Comparison of ENCODE assay signal across 4 cellular contexts in the genomic region with DNA sequence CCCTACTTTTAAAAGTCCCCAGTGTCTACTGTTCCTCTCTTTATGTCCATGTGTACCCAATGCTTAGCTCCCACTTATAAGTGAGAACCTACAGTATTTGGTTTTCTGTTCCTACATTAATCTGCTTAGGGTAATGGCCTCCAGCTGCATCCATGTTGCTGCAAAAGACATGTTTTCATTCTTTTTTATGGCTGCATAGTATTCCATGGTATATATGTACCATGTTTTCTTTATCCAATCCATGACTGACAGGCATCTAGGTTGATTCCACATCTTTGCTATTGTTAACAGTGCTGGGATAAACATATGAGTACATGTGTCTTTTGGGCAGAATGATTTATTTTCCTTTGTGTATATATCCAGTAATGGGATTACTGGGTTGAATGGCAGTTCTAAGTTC. TPM values are rescaled to one million over a fixed set of nuclear protein-coding genes. Genes with fewer than 3 reads are reported as not detected.
DNase-seq lines count a peak whose midpoint lies in the region; ATAC-seq, FAIRE-seq and TF ChIP-seq lines count a peak whose summit lies in the region.
"Not testable (repeated sequence)": the region's sequence is repeated elsewhere in the genome, so short reads cannot be mapped to it uniquely, and the experiment has no call there.
"Had no signal": no experiment of that assay in that cellular context is flagged by ENCODE, and none has a peak within 500 bp of the region (broad histone marks: within the 10 kb centered on the region; RNA-seq: fewer than 3 reads in every experiment).

No MANE protein-coding gene starts in this region.

- H4K20me1 ChIP-seq in K562 (replicated peaks; ENCODE audit: control insufficient read depth, insufficient read depth, low read length) = not testable (repeated sequence)

- TF ChIP-seq EP300 in K562 (IDR thresholded peaks at IDR 0.05; ENCODE audit: low read length) = not testable (repeated sequence)

- not testable (repeated sequence) for H3K4me1 ChIP-seq in HEK293 (ENCODE audit: control insufficient read depth, insufficient read depth, low read length); K562 (replicated peaks in 1 of 2; ENCODE audit: control insufficient read depth in 2 of 2, insufficient read depth in 2 of 2, low read length in 2 of 2)

- H3K9me3 ChIP-seq in HEK293 (ENCODE audit: control insufficient read depth, insufficient read depth, low read depth, low read length); K562 (replicated peaks; ENCODE audit: control insufficient read depth, insufficient read depth, low read depth, low read length): not testable (repeated sequence)

- DNase-seq in K562 (ENCODE audit: extremely low read depth in 1 of 4, low spot score in 3 of 4) = not testable (repeated sequence)

- 0 out of 2 replicates have a peak, but pooled peaks have one; percentile 24 for TF ChIP-seq POLR2A in K562 (conservative IDR thresholded peaks at IDR 0.05)

- H3K79me2 ChIP-seq in K562 (ENCODE audit: control insufficient read depth, insufficient read depth, low read length) = peaks cover 71% of the 10 kb centered on the region

- CTCF ChIA-PET in HEK293 (lab: Yijun Ruan, JAX) = interaction anchor here (2.1 to 3.0 kb wide), 2 partner anchors 10 to 12 kb away, joined by 8 to 10 read pairs; no protein-coding TSS in a partner anchor
- CTCF ChIA-PET in K562 (lab: Yijun Ruan, JAX; ENCODE audit: low intra/inter-chr PET ratio) = not testable (repeated sequence)

- H3K27ac ChIP-seq in HEK293 (ENCODE audit: extremely low read depth, low read depth, low read length); K562 (ENCODE audit: extremely low read depth, low read depth, low read length): not testable (repeated sequence)

- not testable (repeated sequence) for TF ChIP-seq CTCF in HEK293 (tag by site-specific recombination; IDR thresholded peaks at IDR 0.05); K562 (IDR thresholded peaks at IDR 0.05 in 2 of 3, conservative IDR thresholded peaks at IDR 0.05 in 1 of 3; ENCODE audit: insufficient read depth in 2 of 3, low read depth in 1 of 3, low read length in 3 of 3)

- H3K27me3 ChIP-seq in K562 (ENCODE audit: control insufficient read depth in 2 of 2, insufficient read depth in 2 of 2, low read length in 2 of 2) = not testable (repeated sequence)

- in situ Hi-C loops in K562 (cut with MboI) = not testable (repeated sequence)

- intact Hi-C loops in K562 (cut with micrococcal nuclease) = not testable (repeated sequence)

- H3K9me1 ChIP-seq in K562 (ENCODE audit: control insufficient read depth, insufficient read depth, low read length) = not testable (repeated sequence)

- H3K9ac ChIP-seq in K562 (ENCODE audit: insufficient read depth in 1 of 2, low read depth in 2 of 2, low read length in 2 of 2) = not testable (repeated sequence)

- POLR2A ChIA-PET in HEK293 (lab: Yijun Ruan, JAX) (interaction anchor here (0.8 kb wide), 1 partner anchor 12 kb away, joined by 3 read pairs; the partner anchor contains the start of genes DTL and INTS7), K562 (lab: Yijun Ruan, JAX) (interaction anchor here (1.4 kb wide), 1 partner anchor 13 kb away, joined by 3 read pairs; no protein-coding TSS in a partner anchor)

- not testable (repeated sequence) for H3K4me3 ChIP-seq in HEK293 (ENCODE audit: low read depth, low read length); K562

- not testable (repeated sequence) for ATAC-seq in SK-N-SH treated with all-trans-retinoic acid at 6 μM for 48 hours, K562

- not testable (repeated sequence) for BruUV-seq in K562 (replicated peaks; lab: Mats Ljungman, UMichigan)

- not testable (repeated sequence) for H2AFZ ChIP-seq in K562 (ENCODE audit: low read depth, low read length)

- peaks cover 5 to 21% of the 10 kb centered on the region in 2 experiments; a peak in 2 of 3 replicates for H3K36me3 ChIP-seq in HEK293 (ENCODE audit: control insufficient read depth in 2 of 2, insufficient read depth in 1 of 2, low read length in 2 of 2)
- peaks cover 35% of the 10 kb centered on the region for H3K36me3 ChIP-seq in K562 (ENCODE audit: control insufficient read depth, insufficient read depth, low read length)

- H3K4me2 ChIP-seq in K562 (ENCODE audit: insufficient read depth, low read length) = not testable (repeated sequence)

- not testable (repeated sequence) for TF ChIP-seq RAD21 in K562 (CRISPR knock-in tag; conservative IDR thresholded peaks at IDR 0.05 in 1 of 2, IDR thresholded peaks at IDR 0.05 in 1 of 2)

- FAIRE-seq in K562 (lab: Jason Lieb, UNC) = not testable (repeated sequence)

TF ChIP-seq in HEK293, 187 proteins besides CTCF, POLR2A, EP300 and RAD21 (continues in another document):
- TF ChIP-seq, protein P1, sequence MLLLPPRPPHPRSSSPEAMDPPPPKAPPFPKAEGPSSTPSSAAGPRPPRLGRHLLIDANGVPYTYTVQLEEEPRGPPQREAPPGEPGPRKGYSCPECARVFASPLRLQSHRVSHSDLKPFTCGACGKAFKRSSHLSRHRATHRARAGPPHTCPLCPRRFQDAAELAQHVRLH (tag by site-specific recombination; IDR thresholded peaks at IDR 0.05) = peak; percentile 50; the same call in 1 of the 2 replicates
- peak; percentile 95 for TF ChIP-seq ZNF146 (tag by site-specific recombination; IDR thresholded peaks at IDR 0.05)

TF ChIP-seq in SK-N-SH treated with all-trans-retinoic acid at 6 μM for 48 hours, 23 proteins besides CTCF, POLR2A, EP300 and RAD21:
- 0 out of 2 replicates have a peak, but pooled peaks have one; percentile 48 for TF ChIP-seq ZNF8 (CRISPR knock-in tag; IDR thresholded peaks at IDR 0.05)

TF ChIP-seq in K562, 482 proteins besides CTCF, POLR2A, EP300 and RAD21:
- TF ChIP-seq SMARCA5 (IDR thresholded peaks at IDR 0.05) (0 out of 2 replicates have a peak, but pooled peaks have one; percentile 16), ADNP (tag; IDR thresholded peaks at IDR 0.05) (peak; percentile 58; the same call in 1 of the 2 replicates), BCOR (IDR thresholded peaks at IDR 0.05) (peak; percentile 37; the same call in 1 of the 2 replicates), RBM25 (IDR thresholded peaks at IDR 0.05; ENCODE audit: low read depth, low read length, severe bottlenecking) (peak; percentile 43), ZNF146 (CRISPR knock-in tag; IDR thresholded peaks at IDR 0.05; ENCODE audit: unreplicated experiment) (peak; percentile 99)
TF ChIP-seq in K562: peak in this region for 5; not testable (repeated sequence) for 477.

RNA-seq across cellular contexts. Expression of gene INTS7, which starts 12.4 kb away (rescaled TPM):
- 77.2 and 123 TPM in 2 replicates for total RNA-seq in K562 (2011; cell fraction: chromatin; rRNA removed; ENCODE audit: low replicate concordance)
- total RNA-seq in K562 (2011; cell fraction: nucleolus; rRNA removed) = 32.5 and 36.2 TPM in 2 replicates
- 45.5 and 66.6 TPM in 2 replicates for total RNA-seq in K562 (2011; cell fraction: nucleoplasm; rRNA removed)
- total RNA-seq in K562 (2014; rRNA removed) = 27.3 and 33.8 TPM in 2 replicates
- 41.8 and 45.2 TPM in 2 replicates for total RNA-seq in K562 (2014; rRNA removed; fragmentation: Illumina TruSeq; extraction: Trizol)
- total RNA-seq in K562 (2015; rRNA removed; fragmentation: Illumina TruSeq; extraction: Trizol) = 34.3 and 38.9 TPM in 2 replicates
- total RNA-seq in K562 (2021) = 38.0 and 40.4 TPM in 2 replicates
- polyA plus RNA-seq in K562 (2011; rRNA removed) = 66.4 and 68.4 TPM in 2 replicates
- 29.8 and 33.2 TPM in 2 replicates for polyA plus RNA-seq in K562 (2011; cell fraction: cytosol; rRNA removed)
- 36.3 and 41.0 TPM in 2 replicates for polyA plus RNA-seq in K562 (2011; cell fraction: nucleus; rRNA removed)
- polyA plus RNA-seq in K562 (2012) = 29.0 and 29.7 TPM in 2 replicates
- 42.8 and 51.2 TPM in 2 replicates for polyA plus RNA-seq in K562 (2014; fragmentation: Illumina TruSeq; extraction: Trizol)
- 10 to 100 TPM; 36.5 to 57.0 TPM for polyA plus RNA-seq in K562 (2014; fragmentation: Nextera tagmentation; extraction: Ambion mirVana)
- 29.8 and 33.3 TPM in 2 replicates for polyA plus RNA-seq in K562 (2014; rRNA removed)
- 98.6 and 113 TPM in 2 replicates for polyA minus RNA-seq in K562 (2011; rRNA and poly(A)+ RNA removed)
- 39.9 and 52.7 TPM in 2 replicates for polyA minus RNA-seq in K562 (2011; cell fraction: cytosol; rRNA and poly(A)+ RNA removed)
- polyA minus RNA-seq in K562 (2011; cell fraction: nucleus; rRNA and poly(A)+ RNA removed) = 37.4 and 74.0 TPM in 2 replicates

RNA-seq across cellular contexts. Expression of gene DTL, which starts 12.6 kb away (rescaled TPM):
- total RNA-seq in K562 (2011; cell fraction: chromatin; rRNA removed; ENCODE audit: low replicate concordance) = 43.6 and 104 TPM in 2 replicates
- total RNA-seq in K562 (2011; cell fraction: nucleolus; rRNA removed) = 28.5 and 36.7 TPM in 2 replicates
- 41.9 and 52.9 TPM in 2 replicates for total RNA-seq in K562 (2011; cell fraction: nucleoplasm; rRNA removed)
- total RNA-seq in K562 (2014; rRNA removed) (49.1 and 57.4 TPM in 2 replicates), K562 (2014; rRNA removed; fragmentation: Illumina TruSeq; extraction: Trizol) (63.2 and 71.8 TPM in 2 replicates), K562 (2015; rRNA removed; fragmentation: Illumina TruSeq; extraction: Trizol) (49.2 and 57.7 TPM in 2 replicates), K562 (2021) (64.3 and 74.4 TPM in 2 replicates)
- polyA plus RNA-seq in K562 (2011; rRNA removed) (66.2 and 86.2 TPM in 2 replicates), K562 (2014; fragmentation: Illumina TruSeq; extraction: Trizol) (70.5 and 81.0 TPM in 2 replicates), K562 (2014; fragmentation: Nextera tagmentation; extraction: Ambion mirVana) (10 to 100 TPM; 38.3 to 66.7 TPM), K562 (2014; rRNA removed) (42.9 and 48.6 TPM in 2 replicates)
- polyA plus RNA-seq in K562 (2011; cell fraction: cytosol; rRNA removed) = 53.2 and 54.9 TPM in 2 replicates
- 96.4 and 104 TPM in 2 replicates for polyA plus RNA-seq in K562 (2011; cell fraction: nucleus; rRNA removed)
- 42.5 and 55.4 TPM in 2 replicates for polyA plus RNA-seq in K562 (2012)
- polyA minus RNA-seq in K562 (2011; rRNA and poly(A)+ RNA removed) = 116 and 121 TPM in 2 replicates
- 30.4 and 53.4 TPM in 2 replicates for polyA minus RNA-seq in K562 (2011; cell fraction: cytosol; rRNA and poly(A)+ RNA removed)
- 49.1 and 71.4 TPM in 2 replicates for polyA minus RNA-seq in K562 (2011; cell fraction: nucleus; rRNA and poly(A)+ RNA removed)
- polyA plus RNA-seq: CD14-positive monocyte had no signal
